In the genomic region with DNA sequence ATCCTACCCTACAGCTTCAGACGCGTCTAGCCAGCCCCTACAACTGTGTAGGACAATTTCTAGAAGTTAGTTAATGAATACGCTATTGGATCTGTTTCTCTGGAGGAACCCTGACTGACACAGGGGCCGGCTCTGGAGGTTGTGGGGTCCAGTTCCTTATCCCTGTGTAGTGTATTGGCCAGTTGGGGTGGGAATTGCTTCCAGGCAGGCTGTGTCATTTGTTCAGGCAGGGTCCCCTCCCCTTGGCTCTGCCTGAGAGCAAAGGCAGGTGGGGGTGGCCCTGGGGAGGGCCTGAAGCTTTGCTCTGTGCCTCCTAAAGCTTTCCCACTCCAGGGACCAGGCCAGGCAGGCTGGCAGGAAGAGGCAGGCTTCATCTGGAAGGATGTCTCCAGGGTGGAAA, we compare ENCODE assay signal across 13 cellular contexts. TPM values are rescaled to one million over a fixed set of nuclear protein-coding genes. Genes with fewer than 3 reads are reported as not detected.
"Had no signal": no experiment of that assay in that cellular context is flagged by ENCODE, and none has a peak within 500 bp of the region (broad histone marks: within the 10 kb centered on the region; RNA-seq: fewer than 3 reads in every experiment).

No MANE protein-coding gene starts in this region.

- H3K9me3 ChIP-seq: left lung, thoracic aorta had no signal

- H3K4me3 Mint-ChIP-seq: activated CD8-positive, alpha-beta T cell treated with anti-CD3 and anti-CD28 coated beads, Interleukin-2, amount 10 ng/mL, durations not matched to agents 7 days and 5 days; effector memory CD8-positive, alpha-beta T cell; neural crest cell had no signal

- H3K27ac ChIP-seq: coronary artery, epithelial cell of prostate, left lung, thoracic aorta, VCaP had no signal

- DNase-seq: activated CD4-positive, alpha-beta T cell treated with anti-CD3 and anti-CD28 coated beads for 4 hours; activated CD8-positive, alpha-beta T cell treated with anti-CD3 and anti-CD28 coated beads, Interleukin-2, amount 10 ng/mL, durations not matched to agents 7 days and 5 days; effector memory CD8-positive, alpha-beta T cell; left lung; stimulated activated CD4-positive, alpha-beta T cell treated with anti-CD3 and anti-CD28 coated beads, Interleukin-2, amount 100 ng/mL, for 48 hours; stimulated activated naive CD8-positive, alpha-beta T cell treated with anti-CD3 and anti-CD28 coated beads, Interleukin-15, amount 100 ng/mL, for 72 hours had no signal

- H3K4me3 ChIP-seq: coronary artery, left lung, thoracic aorta had no signal

- H3K9me3 Mint-ChIP-seq: effector memory CD8-positive, alpha-beta T cell; neural crest cell; stimulated activated naive CD8-positive, alpha-beta T cell treated with anti-CD3 and anti-CD28 coated beads, Interleukin-15, amount 100 ng/mL, for 72 hours had no signal

- H3K27me3 ChIP-seq: left lung had no signal

- H3K27me3 Mint-ChIP-seq: effector memory CD8-positive, alpha-beta T cell; stimulated activated naive CD8-positive, alpha-beta T cell treated with anti-CD3 and anti-CD28 coated beads, Interleukin-15, amount 100 ng/mL, for 72 hours had no signal

- ATAC-seq: effector memory CD8-positive, alpha-beta T cell had no signal

RNA-seq across cellular contexts. Expression of a gene that starts 11.7 kb away (rescaled TPM):
- total RNA-seq: activated CD8-positive, alpha-beta T cell treated with anti-CD3 and anti-CD28 coated beads, Interleukin-2, amount 10 ng/mL, durations not matched to agents 7 days and 5 days; cardiac septum; neural crest cell; osteocyte; thoracic aorta had no signal
